Comparison of ENCODE assay signal across 13 cellular contexts in genomic region chr2:129766159-129766485, GRCh38.
DNase-seq lines count a peak whose midpoint lies in the region; ATAC-seq and TF ChIP-seq lines count a peak whose summit lies in the region.
"Had no signal": no experiment of that assay in that cellular context is flagged by ENCODE, and none has a peak within 500 bp of the region (broad histone marks: within the 10 kb centered on the region; RNA-seq: fewer than 3 reads in every experiment).

No MANE protein-coding gene starts in this region.

- peak; percentile 14 for ATAC-seq in stimulated activated naive CD8-positive, alpha-beta T cell treated with anti-CD3 and anti-CD28 coated beads, Interleukin-15, amount 100 ng/mL, for 72 hours
- no peak for ATAC-seq in stimulated activated naive CD8-positive, alpha-beta T cell treated with anti-CD3 and anti-CD28 coated beads, Interleukin-15, Interleukin-2, amounts not matched to agents 100 U/mL and 50 U/mL, for 24 hours
- ATAC-seq in omental fat pad (ENCODE audit: low FRiP score) (no peak), GM18511 (IDR thresholded peaks at IDR 0.05; ENCODE audit: unreplicated experiment) (no peak), HG03196 (IDR thresholded peaks at IDR 0.05; ENCODE audit: unreplicated experiment) (no peak), gastrocnemius medialis (no peak)

- H3K27me3 ChIP-seq in gastrocnemius medialis: no peaks in the 10 kb centered on the region

- in situ Hi-C loops in gastrocnemius medialis (cut with MboI; ENCODE audit: low sequenced_read_pairs in 4 of 4): no loop called here

- H3K36me3 ChIP-seq in gastrocnemius medialis: no peaks in the 10 kb centered on the region

- H3K4me1 Mint-ChIP-seq in stimulated activated naive CD8-positive, alpha-beta T cell treated with anti-CD3 and anti-CD28 coated beads, Interleukin-15, amount 100 ng/mL, for 72 hours: no peaks in the 10 kb centered on the region
- H3K4me1 Mint-ChIP-seq in neural crest cell: no peaks in the 10 kb centered on the region
- H3K4me1 Mint-ChIP-seq: CD4-positive, alpha-beta memory T cell; IgD-negative memory B cell had no signal

- H3K9me3 ChIP-seq in gastrocnemius medialis: no peaks in the 10 kb centered on the region

- no peak overlapping the region for H3K4me3 Mint-ChIP-seq in stimulated activated naive CD8-positive, alpha-beta T cell treated with anti-CD3 and anti-CD28 coated beads, Interleukin-15, amount 100 ng/mL, for 72 hours
- no peak overlapping the region for H3K4me3 Mint-ChIP-seq in neural crest cell
- H3K4me3 Mint-ChIP-seq: CD4-positive, alpha-beta memory T cell; IgD-negative memory B cell had no signal

- H3K27ac Mint-ChIP-seq in stimulated activated naive CD8-positive, alpha-beta T cell treated with anti-CD3 and anti-CD28 coated beads, Interleukin-15, amount 100 ng/mL, for 72 hours: no peak overlapping the region
- peak overlapping the region; percentile 6 for H3K27ac Mint-ChIP-seq in neural crest cell (ENCODE audit: unreplicated experiment)
- H3K27ac Mint-ChIP-seq: CD4-positive, alpha-beta memory T cell; IgD-negative memory B cell had no signal

- no peaks in the 10 kb centered on the region for H3K9me3 Mint-ChIP-seq in stimulated activated naive CD8-positive, alpha-beta T cell treated with anti-CD3 and anti-CD28 coated beads, Interleukin-15, amount 100 ng/mL, for 72 hours
- H3K9me3 Mint-ChIP-seq in neural crest cell: no peaks in the 10 kb centered on the region
- H3K9me3 Mint-ChIP-seq: CD4-positive, alpha-beta memory T cell; IgD-negative memory B cell had no signal

- H3K36me3 Mint-ChIP-seq in neural crest cell (ENCODE audit: low read depth): no peaks in the 10 kb centered on the region
- H3K36me3 Mint-ChIP-seq: CD4-positive, alpha-beta memory T cell; IgD-negative memory B cell had no signal

- intact Hi-C loops in gastrocnemius medialis (cut with DNase I; ENCODE audit: low total_unique reads): no loop called here

- no peak for DNase-seq in stimulated activated naive CD8-positive, alpha-beta T cell treated with anti-CD3 and anti-CD28 coated beads, Interleukin-15, amount 100 ng/mL, for 72 hours
- no peak for DNase-seq in stimulated activated naive CD8-positive, alpha-beta T cell treated with anti-CD3 and anti-CD28 coated beads, Interleukin-15, Interleukin-2, amounts not matched to agents 100 U/mL and 50 U/mL, for 24 hours
- DNase-seq in ecto neural progenitor cell (ENCODE audit: low spot score): peak; percentile 46
- DNase-seq in neural crest cell (ENCODE audit: low read depth, low spot score): no peak
- no peak for DNase-seq in omental fat pad (ENCODE audit: low spot score)
- DNase-seq in gastrocnemius medialis: no peak
- DNase-seq: 8988T; CD4-positive, alpha-beta memory T cell; DMS79 had no signal

- H3K27me3 Mint-ChIP-seq in stimulated activated naive CD8-positive, alpha-beta T cell treated with anti-CD3 and anti-CD28 coated beads, Interleukin-15, amount 100 ng/mL, for 72 hours: peaks cover 22% of the 10 kb centered on the region
- H3K27me3 Mint-ChIP-seq in neural crest cell (ENCODE audit: low read depth): peaks cover 2% of the 10 kb centered on the region

- no peaks in the 10 kb centered on the region for H3K4me1 ChIP-seq in gastrocnemius medialis

- TF ChIP-seq POLR2A in gastrocnemius medialis (IDR thresholded peaks at IDR 0.05): no peak

- no peak overlapping the region for H3K27ac ChIP-seq in gastrocnemius medialis
- H3K27ac ChIP-seq: C4-2B had no signal

- no peak overlapping the region for H3K4me3 ChIP-seq in gastrocnemius medialis

- TF ChIP-seq CTCF in neural crest cell (conservative IDR thresholded peaks at IDR 0.05) (no peak), omental fat pad (IDR thresholded peaks at IDR 0.05) (no peak), gastrocnemius medialis (IDR thresholded peaks at IDR 0.05 in 4 of 5, conservative IDR thresholded peaks at IDR 0.05 in 1 of 5) (no peak)
